In the genomic region with DNA sequence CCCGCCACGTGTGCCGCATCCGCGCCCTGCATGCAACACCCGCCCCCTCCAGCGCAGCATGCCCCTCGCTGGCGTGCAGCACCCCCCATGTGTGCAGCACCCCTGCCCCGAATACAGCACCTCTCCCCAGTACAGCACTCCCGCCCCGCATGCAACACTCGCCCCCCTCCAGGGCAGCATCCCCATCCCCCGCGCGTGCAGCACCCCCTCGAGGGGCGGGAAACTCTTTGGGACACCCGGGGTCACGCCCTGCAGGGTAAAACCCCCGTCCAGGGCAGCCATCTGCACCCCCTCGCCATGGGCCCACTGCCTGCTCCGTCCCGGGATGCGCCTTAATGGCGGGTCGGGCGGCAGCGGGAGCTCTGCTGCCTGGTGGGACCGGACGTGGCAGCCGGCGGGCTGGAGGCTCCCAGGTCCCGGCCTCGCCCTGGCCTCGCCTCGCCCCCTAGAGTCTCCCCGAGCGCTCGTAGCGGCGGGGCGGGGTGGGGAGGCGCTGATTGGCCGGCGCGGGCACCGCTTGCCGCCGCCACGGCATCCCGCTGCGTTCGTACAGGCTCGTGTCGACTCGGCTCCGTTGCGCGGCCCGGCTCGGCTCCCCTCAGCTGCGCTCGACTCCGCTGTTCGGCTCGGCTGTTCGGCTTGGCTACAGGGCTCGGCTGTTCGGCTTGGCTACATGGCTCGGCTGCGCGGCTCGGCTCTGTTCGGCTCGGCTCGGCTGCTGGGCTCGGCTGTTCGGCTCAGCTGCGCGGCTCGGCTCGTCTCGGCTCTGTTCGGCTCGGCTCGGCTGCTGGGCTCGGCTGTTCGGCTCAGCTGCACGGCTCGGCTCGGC, we compare ENCODE assay signal across 8 cellular contexts. TPM values are rescaled to one million over a fixed set of nuclear protein-coding genes. Genes with fewer than 3 reads are reported as not detected.
DNase-seq lines count a peak whose midpoint lies in the region.

No MANE protein-coding gene starts in this region.

- peak; percentile 83 for DNase-seq in DMS79 treated with DMSO at 0.1 percent for 48 hours (lab: John Stamatoyannopoulos, UW)
- peak; percentile 99 for DNase-seq in H7
- DNase-seq in MG63 = peak; percentile 94
- DNase-seq in SJSA1 (ENCODE audit: low read depth in 1 of 2, low spot score in 2 of 2) = peak; percentile 81 to 91
- peak; percentile 99 for DNase-seq in activated naive CD4-positive, alpha-beta T cell treated with anti-CD3 and anti-CD28 coated beads, Interleukin-2, amount 50 U/mL, for 16 hours
- peak; percentile 95 for DNase-seq in globus pallidus (ENCODE audit: low spot score)
- DNase-seq in non-pigmented ciliary epithelial cell (ENCODE audit: low read depth) = peak; percentile 67

- H3K4me1 ChIP-seq in SJSA1 (replicated peaks) (peaks cover 8% of the 10 kb centered on the region), subcutaneous abdominal adipose tissue (ENCODE audit: control insufficient read depth in 5 of 5, insufficient read depth in 5 of 5, low read length in 5 of 5) (peaks cover 2 to 26% (median 16%) of the 10 kb centered on the region in 5 donors)

- no peaks in the 10 kb centered on the region for H3K9me3 ChIP-seq in MG63
- H3K9me3 ChIP-seq in SJSA1 (replicated peaks) = no peaks in the 10 kb centered on the region
- no peaks in the 10 kb centered on the region for H3K9me3 ChIP-seq in subcutaneous abdominal adipose tissue (ENCODE audit: control insufficient read depth in 5 of 5, low read length in 5 of 5)

- H3K36me3 ChIP-seq in H7 (replicated peaks; ENCODE audit: control insufficient read depth, insufficient read depth, low read length) (no peaks in the 10 kb centered on the region), MG63 (no peaks in the 10 kb centered on the region), SJSA1 (no peaks in the 10 kb centered on the region), subcutaneous abdominal adipose tissue (ENCODE audit: control insufficient read depth in 5 of 5, insufficient read depth in 5 of 5, low read length in 5 of 5) (no peaks in the 10 kb centered on the region)

- no peak overlapping the region for H3K27ac ChIP-seq in SJSA1
- no peak overlapping the region for H3K27ac ChIP-seq in subcutaneous abdominal adipose tissue (ENCODE audit: low read depth, low read length)

- H3K4me3 ChIP-seq in H7 (ENCODE audit: insufficient read depth, low read depth, low read length) (peak overlapping the region; percentile 67), MG63 (peak overlapping the region; percentile 45), SJSA1 (peak overlapping the region; percentile 32), subcutaneous abdominal adipose tissue (ENCODE audit: low read depth in 1 of 5, low read length in 5 of 5) (peak overlapping the region in 4 of 5 donors; percentile 56 to 69 (median 62))

- H3K9ac ChIP-seq in subcutaneous abdominal adipose tissue (ENCODE audit: low read length in 5 of 5) = peak overlapping the region in 4 of 5 donors; percentile 62 to 77 (median 67)

- H3K27me3 ChIP-seq in H7 (ENCODE audit: control insufficient read depth, insufficient read depth, low read length) (peaks cover 11% of the 10 kb centered on the region), MG63 (no peaks in the 10 kb centered on the region), SJSA1 (replicated peaks) (peaks cover 8% of the 10 kb centered on the region), subcutaneous abdominal adipose tissue (ENCODE audit: control insufficient read depth in 5 of 5, insufficient read depth in 4 of 5, low read length in 5 of 5) (peaks cover 31 to 35% (median 31%) of the 10 kb centered on the region in 5 donors)

RNA-seq across cellular contexts. Expression of gene BRSK2, which starts 0.4 kb away (rescaled TPM):
- total RNA-seq in H7 (2014; rRNA removed; shearing (Covaris generic)) = 22.2 and 23.6 TPM in 2 replicates
- 4.7 and 6.9 TPM in 2 replicates for total RNA-seq in MG63 (2014; rRNA removed; shearing (Covaris generic); ENCODE audit: low replicate concordance)
- 0.06 and 0.55 TPM in 2 replicates for total RNA-seq in SJSA1 (2014; rRNA removed; shearing (Covaris generic))
